Comparison of ENCODE assay signal across 9 cellular contexts in the genomic region with DNA sequence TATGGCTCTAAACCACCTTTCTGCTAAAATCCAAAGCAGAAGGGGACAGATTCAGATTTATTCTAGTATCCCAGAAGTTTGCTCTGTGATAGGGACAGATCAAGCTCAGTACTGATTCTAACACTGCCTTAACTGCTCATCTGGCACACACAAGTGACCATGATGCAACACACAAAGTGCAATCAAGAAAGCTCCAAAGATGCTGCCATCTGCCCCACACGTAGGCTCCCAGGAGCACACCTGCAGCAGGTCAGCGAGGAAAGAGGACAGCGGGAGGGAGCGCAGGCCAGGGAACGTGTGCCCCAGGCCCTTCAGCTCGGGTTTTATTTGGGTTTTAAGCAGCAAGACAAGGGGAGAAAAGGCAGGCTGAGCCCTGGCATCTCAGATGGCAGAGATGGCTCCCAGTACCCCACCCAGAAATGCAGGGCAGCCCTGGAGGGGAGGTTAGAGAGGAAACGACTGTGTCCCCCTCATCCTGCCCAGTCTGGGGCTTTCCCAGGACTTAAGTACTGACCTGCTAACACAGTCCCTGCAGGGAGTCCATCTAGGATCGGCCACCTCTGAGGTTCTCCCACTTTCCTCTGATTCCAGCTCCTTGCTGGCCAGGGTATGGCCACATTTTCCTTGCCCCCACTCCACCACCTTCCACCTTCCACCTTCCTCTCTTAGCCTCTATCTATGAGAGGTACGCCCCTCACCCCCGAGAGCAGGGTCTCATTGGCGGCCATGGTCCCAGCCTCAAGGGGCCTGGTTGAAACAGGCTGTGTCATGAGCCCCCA. TPM values are rescaled to one million over a fixed set of nuclear protein-coding genes. Genes with fewer than 3 reads are reported as not detected.
DNase-seq lines count a peak whose midpoint lies in the region; ATAC-seq and TF ChIP-seq lines count a peak whose summit lies in the region.
"Had no signal": no experiment of that assay in that cellular context is flagged by ENCODE, and none has a peak within 500 bp of the region (broad histone marks: within the 10 kb centered on the region; RNA-seq: fewer than 3 reads in every experiment).

No MANE protein-coding gene starts in this region.

- H3K23ac ChIP-seq in trophoblast cell (ENCODE audit: low read length), result no peak overlapping the region

- TSS peak; percentile 49 for BruUV-seq in PC-3 (replicated peaks; lab: Mats Ljungman, UMichigan)

- H3K4ac ChIP-seq in trophoblast cell (ENCODE audit: low read depth, low read length), result peak overlapping the region; percentile 97

- H3K14ac ChIP-seq in trophoblast cell (ENCODE audit: low read length), result peak overlapping the region; percentile 74

- H3K79me2 ChIP-seq in PC-3 (ENCODE audit: low read length), result peaks cover 83% of the 10 kb centered on the region
- H3K79me2 ChIP-seq in trophoblast cell (ENCODE audit: control insufficient read depth, insufficient read depth, low read length, poor library complexity), result peaks cover 23% of the 10 kb centered on the region

- H3K9ac ChIP-seq in PC-3 (ENCODE audit: low read length), result peak overlapping the region; percentile 91
- H3K9ac ChIP-seq in trophoblast cell (ENCODE audit: low read length), result peak overlapping the region; percentile 82

- no peaks in the 10 kb centered on the region for H3F3A ChIP-seq in PC-3 (ENCODE audit: low read length, unreplicated experiment)

- H3K27me3 ChIP-seq in PC-3 (ENCODE audit: low read length) (no peaks in the 10 kb centered on the region), esophagus (ENCODE audit: control insufficient read depth in 1 of 2, insufficient read depth in 2 of 2, low read length in 2 of 2) (no peaks in the 10 kb centered on the region), trophoblast cell (ENCODE audit: insufficient read depth, low read length) (no peaks in the 10 kb centered on the region)

- H4K12ac ChIP-seq in trophoblast cell (ENCODE audit: low read depth, low read length), result no peak overlapping the region

- peak overlapping the region; percentile 39 for H2AK5ac ChIP-seq in trophoblast cell (ENCODE audit: low read length)

- peak overlapping the region; percentile 22 for H4K91ac ChIP-seq in trophoblast cell (ENCODE audit: low read depth, low read length)

- H3K9me3 ChIP-seq in PC-3 (ENCODE audit: low read length) (no peaks in the 10 kb centered on the region), esophagus (ENCODE audit: control insufficient read depth in 2 of 2, insufficient read depth in 1 of 2, low read depth in 1 of 2, low read length in 1 of 2) (no peaks in the 10 kb centered on the region), trophoblast cell (ENCODE audit: insufficient read depth, low read depth, low read length) (peaks cover 3% of the 10 kb centered on the region)

- 0 out of 2 replicates have a peak, but pooled peaks have one; percentile 1 for ATAC-seq in PC-3
- no peak for ATAC-seq in HG03108 (IDR thresholded peaks at IDR 0.05; ENCODE audit: unreplicated experiment)

- peaks cover 43% of the 10 kb centered on the region for H4K20me1 ChIP-seq in PC-3 (ENCODE audit: low read length)

- POLR2A ChIA-PET in PC-3 (lab: Charles Lee; ENCODE audit: unreplicated experiment), result no interaction called here

- H3K36me3 ChIP-seq in PC-3 (ENCODE audit: low read depth, low read length) (peaks cover 10% of the 10 kb centered on the region; the same call in 1 of the 2 replicates), esophagus (ENCODE audit: control insufficient read depth in 2 of 2, insufficient read depth in 2 of 2, low read length in 1 of 2) (peaks cover 0 to 18% of the 10 kb centered on the region in 2 donors), trophoblast cell (ENCODE audit: control insufficient read depth in 1 of 2, insufficient read depth in 2 of 2, low read length in 2 of 2) (peaks cover 42 to 44% of the 10 kb centered on the region in 2 experiments)

- TF ChIP-seq CTCF in PC-3 (conservative IDR thresholded peaks at IDR 0.05; ENCODE audit: low read depth, low read length), result no peak

- peaks cover 28% of the 10 kb centered on the region for H3K4me1 ChIP-seq in PC-3 (ENCODE audit: insufficient read depth, low read length)
- peaks cover 12 to 28% of the 10 kb centered on the region in 2 donors for H3K4me1 ChIP-seq in esophagus (ENCODE audit: control insufficient read depth in 2 of 2, insufficient read depth in 2 of 2, low read length in 1 of 2)
- peaks cover 17 to 21% of the 10 kb centered on the region in 2 experiments for H3K4me1 ChIP-seq in trophoblast cell (ENCODE audit: control insufficient read depth in 1 of 2, insufficient read depth in 2 of 2, low read length in 2 of 2)

- H3K27ac ChIP-seq in PC-3 (ENCODE audit: low read length) (no peak overlapping the region), esophagus (ENCODE audit: low read depth in 2 of 2, low read length in 1 of 2) (peak overlapping the region in 1 of 2 donors; percentile 42), trophoblast cell (ENCODE audit: low read depth, low read length) (no peak overlapping the region)

- H3K4me2 ChIP-seq in PC-3 (ENCODE audit: low read length), result peak overlapping the region; percentile 93
- H3K4me2 ChIP-seq in trophoblast cell (ENCODE audit: low read length), result peak overlapping the region; percentile 79

- peak overlapping the region; percentile 25 for H4K8ac ChIP-seq in trophoblast cell (ENCODE audit: low read depth, low read length)

- peak; percentile 20 for DNase-seq in PC-3
- no peak for DNase-seq in trophoblast cell
- DNase-seq in retina, result no peak
- no peak for DNase-seq in NCI-H128 (lab: John Stamatoyannopoulos, UW; ENCODE audit: unreplicated experiment)
- DNase-seq in putamen (ENCODE audit: low spot score), result no peak

- no peaks in the 10 kb centered on the region for H3K9me2 ChIP-seq in PC-3 (replicated peaks; ENCODE audit: low read length)

- H3K79me1 ChIP-seq in trophoblast cell (ENCODE audit: low read length), result peaks cover 16% of the 10 kb centered on the region

- intact Hi-C loops in PC-3 (cut with micrococcal nuclease), result loop anchor here (5.0 kb wide), 1 partner anchor 263 kb away; the partner anchor contains the start of gene GUK1

- H2AFZ ChIP-seq in PC-3 (ENCODE audit: low read length) (no peak overlapping the region), trophoblast cell (ENCODE audit: insufficient read depth, low read length, poor library complexity) (peak overlapping the region; percentile 18)

- peak overlapping the region; percentile 23 for H2BK5ac ChIP-seq in trophoblast cell (ENCODE audit: low read depth, low read length, poor library complexity)

- H3K18ac ChIP-seq in trophoblast cell (ENCODE audit: low read length), result peak overlapping the region; percentile 62

- no peak overlapping the region for H2BK120ac ChIP-seq in trophoblast cell (ENCODE audit: insufficient read depth, low read length, poor library complexity)

- H2BK12ac ChIP-seq in trophoblast cell (ENCODE audit: low read length), result no peak overlapping the region

- H3K4me3 ChIP-seq in GM08714 (ENCODE audit: low read length) (peak overlapping the region; percentile 90), PC-3 (ENCODE audit: low read length) (peak overlapping the region; percentile 88), esophagus (ENCODE audit: low read depth in 1 of 2, low read length in 2 of 2) (peak overlapping the region; percentile 92 to 98), trophoblast cell (ENCODE audit: low read depth, low read length) (peak overlapping the region; percentile 91)

- CTCF ChIA-PET in PC-3 (lab: Charles Lee), result interaction anchor here (0.7 kb wide), 1 partner anchor 36 kb away, joined by 5 read pairs; no protein-coding TSS in a partner anchor

- 17 to 20% methylated on average over 11 of the region's 11 CpGs for WGBS in esophagus, 2 donors
- no CpG with 5 or more reads among the region's 11 CpGs for WGBS in trophoblast cell (ENCODE audit: extremely low coverage, insufficient coverage, insufficient read length)

RNA-seq across cellular contexts. Expression of gene TRIM11, which starts 1.2 kb away (rescaled TPM):
- total RNA-seq in PC-3 (2014; rRNA removed), result 48.3 and 94.6 TPM in 2 replicates
- 10 to 100 TPM; 13.7 to 15.7 TPM for polyA plus RNA-seq in esophagus
- polyA plus RNA-seq in trophoblast cell (2013), result 31.1 and 32.5 TPM in 2 replicates

RNA-seq across cellular contexts. Expression of gene TRIM17, which starts 11.3 kb away (rescaled TPM):
- not detected in 2 replicates for total RNA-seq in PC-3 (2014; rRNA removed)
- 1 to 10 TPM; 1.1 to 1.8 TPM for polyA plus RNA-seq in esophagus
- polyA plus RNA-seq in trophoblast cell (2013), result 10.5 and 10.6 TPM in 2 replicates
- total RNA-seq: SK-MEL-5 had no signal
